8 cellular contexts compared by ENCODE assay signal in the genomic region with DNA sequence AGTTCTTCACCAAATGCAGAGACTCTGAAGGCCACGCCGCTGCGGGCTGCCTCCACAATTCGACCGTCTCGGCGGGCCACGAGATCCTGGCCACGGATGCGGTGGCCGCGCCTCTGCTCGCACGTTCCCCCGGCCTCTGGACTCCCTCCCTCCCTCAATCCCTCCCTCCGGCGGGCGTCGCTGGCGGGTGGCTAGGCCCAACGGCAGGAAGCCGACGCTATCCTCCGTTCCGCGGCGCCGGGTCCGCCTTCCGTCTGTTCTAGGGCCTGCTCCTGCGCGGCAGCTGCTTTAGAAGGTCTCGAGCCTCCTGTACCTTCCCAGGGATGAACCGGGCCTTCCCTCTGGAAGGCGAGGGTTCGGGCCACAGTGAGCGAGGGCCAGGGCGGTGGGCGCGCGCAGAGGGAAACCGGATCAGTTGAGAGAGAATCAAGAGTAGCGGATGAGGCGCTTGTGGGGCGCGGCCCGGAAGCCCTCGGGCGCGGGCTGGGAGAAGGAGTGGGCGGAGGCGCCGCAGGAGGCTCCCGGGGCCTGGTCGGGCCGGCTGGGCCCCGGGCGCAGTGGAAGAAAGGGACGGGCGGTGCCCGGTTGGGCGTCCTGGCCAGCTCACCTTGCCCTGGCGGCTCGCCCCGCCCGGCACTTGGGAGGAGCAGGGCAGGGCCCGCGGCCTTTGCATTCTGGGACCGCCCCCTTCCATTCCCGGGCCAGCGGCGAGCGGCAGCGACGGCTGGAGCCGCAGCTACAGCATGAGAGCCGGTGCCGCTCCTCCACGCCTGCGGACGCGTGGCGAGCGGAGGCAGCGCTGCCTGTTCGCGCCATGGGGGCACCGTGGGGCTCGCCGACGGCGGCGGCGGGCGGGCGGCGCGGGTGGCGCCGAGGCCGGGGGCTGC. TPM values are rescaled to one million over a fixed set of nuclear protein-coding genes. Genes with fewer than 3 reads are reported as not detected.
DNase-seq lines count a peak whose midpoint lies in the region; ATAC-seq, FAIRE-seq and TF ChIP-seq lines count a peak whose summit lies in the region.

A gene with protein sequence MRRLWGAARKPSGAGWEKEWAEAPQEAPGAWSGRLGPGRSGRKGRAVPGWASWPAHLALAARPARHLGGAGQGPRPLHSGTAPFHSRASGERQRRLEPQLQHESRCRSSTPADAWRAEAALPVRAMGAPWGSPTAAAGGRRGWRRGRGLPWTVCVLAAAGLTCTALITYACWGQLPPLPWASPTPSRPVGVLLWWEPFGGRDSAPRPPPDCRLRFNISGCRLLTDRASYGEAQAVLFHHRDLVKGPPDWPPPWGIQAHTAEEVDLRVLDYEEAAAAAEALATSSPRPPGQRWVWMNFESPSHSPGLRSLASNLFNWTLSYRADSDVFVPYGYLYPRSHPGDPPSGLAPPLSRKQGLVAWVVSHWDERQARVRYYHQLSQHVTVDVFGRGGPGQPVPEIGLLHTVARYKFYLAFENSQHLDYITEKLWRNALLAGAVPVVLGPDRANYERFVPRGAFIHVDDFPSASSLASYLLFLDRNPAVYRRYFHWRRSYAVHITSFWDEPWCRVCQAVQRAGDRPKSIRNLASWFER (plus strand): TSS at position 227 of the 887 bp plus-strand sequence. CDS start 213 bp downstream, at position 440.

- no peak for TF ChIP-seq CTCF in astrocyte of the cerebellum (IDR thresholded peaks at IDR 0.05; ENCODE audit: low read depth, low read length, missing control alignments)

- peak; percentile 87 for ATAC-seq in HG02610 (IDR thresholded peaks at IDR 0.05; ENCODE audit: unreplicated experiment)
- peak; percentile 97 for ATAC-seq in sciatic nerve

- no peak for TF ChIP-seq POLR2A in GM12891 (IDR thresholded peaks at IDR 0.05; ENCODE audit: low read depth, low read length)

- peak; percentile 92 for FAIRE-seq in GM12891 (lab: Jason Lieb, UNC)

- intact Hi-C loops in sciatic nerve (cut with DNase I), result no loop called here

- in situ Hi-C loops in astrocyte of the cerebellum (cut with HindIII; ENCODE audit: low sequenced_read_pairs), result no loop called here

- DNase-seq in GM12891 (ENCODE audit: insufficient read length, low spot score), result peak; percentile 76
- peak; percentile 95 for DNase-seq in NCI-H1092 treated with DMSO at 0.1 percent for 48 hours (lab: John Stamatoyannopoulos, UW)
- DNase-seq in T-helper 9 cell, result peak; percentile 57
- DNase-seq in astrocyte of the cerebellum (ENCODE audit: low read depth), result no peak
- peak; percentile 62 to 78 for DNase-seq in hippocampal formation (lab: John Stamatoyannopoulos, UW)
- peak; percentile 94 for DNase-seq in sciatic nerve (ENCODE audit: low spot score)
- DNase-seq in H4 (ENCODE audit: low spot score), result no peak

- H3K4me3 ChIP-seq in astrocyte of the cerebellum (ENCODE audit: low read depth, low read length), result peak within 1 kb of the TSS; percentile 47

TF ChIP-seq in GM12891, 5 proteins besides CTCF, POLR2A, EP300 and RAD21:
- TF ChIP-seq SPI1 (IDR thresholded peaks at IDR 0.05; ENCODE audit: low read depth, low read length), result no peak
- TF ChIP-seq TAF1 (IDR thresholded peaks at IDR 0.05; ENCODE audit: low read depth, low read length), result 0 out of 2 replicates have a peak, but pooled peaks have one; percentile 31
- TF ChIP-seq PAX5 (IDR thresholded peaks at IDR 0.05; ENCODE audit: insufficient read depth, low read length, severe bottlenecking), result no peak
- no peak for TF ChIP-seq POLR2AphosphoS5 (IDR thresholded peaks at IDR 0.05; ENCODE audit: low read depth, low read length)
- 0 out of 2 replicates have a peak, but pooled peaks have one; percentile 39 for TF ChIP-seq POU2F2 (IDR thresholded peaks at IDR 0.05; ENCODE audit: low read depth, low read length)

RNA-seq across cellular contexts. Expression of the gene that starts here (rescaled TPM):
- polyA plus RNA-seq in GM12891 (2012; ENCODE audit: low read depth, missing spikeins), result 2.1 TPM
- 7.2 TPM for total RNA-seq in sciatic nerve
- not detected in 2 replicates for total RNA-seq in H4 (2014; rRNA removed; shearing (Covaris generic))

Comparison
In these comparisons a context has a peak if more than half of its experiments do, and no peak if none do; other contexts are left out.
1. DNase-seq: peak in GM12891 (single experiment), NCI-H1092 treated with DMSO at 0.1 percent for 48 hours (single experiment), T-helper 9 cell (single experiment), hippocampal formation (2 of 2) and sciatic nerve (single experiment); none in astrocyte of the cerebellum (single experiment) and H4 (single experiment).